In genomic region chr16:84308120-84308519, GRCh38 we compare ENCODE assay signal across 8 cellular contexts. TPM values are rescaled to one million over a fixed set of nuclear protein-coding genes. Genes with fewer than 3 reads are reported as not detected.
DNase-seq lines count a peak whose midpoint lies in the region; ATAC-seq and TF ChIP-seq lines count a peak whose summit lies in the region.

No MANE protein-coding gene starts in this region.

- peak; percentile 46 for DNase-seq in CD1c-positive myeloid dendritic cell (ENCODE audit: extremely low spot score)
- DNase-seq in GM13976 (ENCODE audit: low spot score), result peak; percentile 50
- DNase-seq in RWPE1 (ENCODE audit: low spot score), result peak; percentile 14
- peak; percentile 53 for DNase-seq in fibroblast of villous mesenchyme (ENCODE audit: low read depth)
- peak; percentile 87 for DNase-seq in sigmoid colon
- DNase-seq in amniotic stem cell (lab: John Stamatoyannopoulos, UW), result no peak
- no peak for DNase-seq in GM19238 (ENCODE audit: insufficient read length, low spot score)

- H3K9me3 ChIP-seq in sigmoid colon, result no peaks in the 10 kb centered on the region

- peaks cover 0 to 52% (median 43%) of the 10 kb centered on the region in 4 donors for H3K4me1 ChIP-seq in sigmoid colon

- TF ChIP-seq CTCF in GM13976 (IDR thresholded peaks at IDR 0.05; ENCODE audit: borderline replicate concordance, control extremely low read depth, extremely low read depth, insufficient read depth, missing control alignments) (no peak), RWPE1 (conservative IDR thresholded peaks at IDR 0.05; ENCODE audit: low read depth) (no peak), fibroblast of villous mesenchyme (IDR thresholded peaks at IDR 0.05; ENCODE audit: insufficient read depth, low read depth, low read length) (peak; percentile 68), sigmoid colon (IDR thresholded peaks at IDR 0.05) (peak in 3 of 4 experiments; percentile 60 to 76 (median 68))

- H3K36me3 ChIP-seq in sigmoid colon, result no peaks in the 10 kb centered on the region

- intact Hi-C loops in sigmoid colon (cut with DNase I), result loop anchor here (1.0 to 5.0 kb wide), 3 partner anchors 31 to 191 kb away; partner anchors contain the start of genes MBTPS1 and TAF1C

- no peak overlapping the region for H3K4me3 ChIP-seq in fibroblast of villous mesenchyme (ENCODE audit: low read depth, low read length)
- H3K4me3 ChIP-seq in sigmoid colon, result no peak overlapping the region

- CTCF ChIA-PET in RWPE1 (lab: Yijun Ruan, JAX), result interaction anchor here (0.6 to 1.3 kb wide), 7 partner anchors 9 to 129 kb away, joined by 3 to 5 read pairs (median 5); no protein-coding TSS in a partner anchor

- ATAC-seq in GM21526 (IDR thresholded peaks at IDR 0.05; ENCODE audit: low FRiP score, unreplicated experiment), result no peak

- TF ChIP-seq POLR2A in sigmoid colon (IDR thresholded peaks at IDR 0.05), result no peak

- POLR2A ChIA-PET in RWPE1 (lab: Yijun Ruan, JAX; ENCODE audit: low non-redundant PET), result no interaction called here

- in situ Hi-C loops in GM13976 (cut with MboI; ENCODE audit: low sequenced_read_pairs, unreplicated experiment), result no loop called here

- 37 to 38% methylated on average over 11 of the region's 11 CpGs for WGBS in sigmoid colon, 2 donors

- no peak overlapping the region for H3K27ac ChIP-seq in RWPE1
- peak overlapping the region in 3 of 4 donors; percentile 15 to 94 (median 55) for H3K27ac ChIP-seq in sigmoid colon

- TF ChIP-seq EP300 in sigmoid colon (IDR thresholded peaks at IDR 0.05), result no peak

- no peaks in the 10 kb centered on the region for H3K27me3 ChIP-seq in sigmoid colon

RNA-seq across cellular contexts. Expression of gene WFDC1, which starts 13.4 kb away (rescaled TPM):
- total RNA-seq in fibroblast of villous mesenchyme (8.2 and 10.0 TPM in 2 replicates), sigmoid colon (100 to 1,000 TPM in 2 of 4 donors, 10 to 100 TPM in 2; 15.3 to 173 (median 103) TPM)
- polyA plus RNA-seq in sigmoid colon, result 1 to 10 TPM; 3.0 to 6.6 (median 3.7) TPM

Comparison
In these comparisons a context has a peak if more than half of its experiments do, and no peak if none do; other contexts are left out.
1. DNase-seq: peak in CD1c-positive myeloid dendritic cell (single experiment), GM13976 (single experiment), RWPE1 (single experiment), fibroblast of villous mesenchyme (single experiment) and sigmoid colon (single experiment); none in amniotic stem cell (single experiment) and GM19238 (single experiment).
2. CTCF ChIP-seq: peak in fibroblast of villous mesenchyme (single experiment) and sigmoid colon (3 of 4); none in GM13976 (single experiment) and RWPE1 (single experiment).